Comparison of ENCODE assay signal across 8 cellular contexts in genomic region chr15:74844319-74845207, GRCh38. TPM values are rescaled to one million over a fixed set of nuclear protein-coding genes. Genes with fewer than 3 reads are reported as not detected.
DNase-seq lines count a peak whose midpoint lies in the region; ATAC-seq and TF ChIP-seq lines count a peak whose summit lies in the region.
"Had no signal": no experiment of that assay in that cellular context is flagged by ENCODE, and none has a peak within 500 bp of the region (broad histone marks: within the 10 kb centered on the region; RNA-seq: fewer than 3 reads in every experiment).

No MANE protein-coding gene starts in this region.

- peaks cover 42% of the 10 kb centered on the region for H3K36me3 Mint-ChIP-seq in endodermal cell (ENCODE audit: low read depth)

- DNase-seq in GM13977 (ENCODE audit: low spot score) (no peak), Panc1 (ENCODE audit: low read depth, low spot score) (no peak), endodermal cell (no peak), iPS-NIHi7 (ENCODE audit: extremely low spot score) (no peak), NCI-H1436 (lab: John Stamatoyannopoulos, UW) (no peak)
- DNase-seq: left cardiac atrium had no signal

- H3K4me3 ChIP-seq in Panc1 (ENCODE audit: low read depth in 2 of 2, low read length in 2 of 2) (no peak overlapping the region), endodermal cell (ENCODE audit: low read length) (no peak overlapping the region), skin epidermis (no peak overlapping the region)

- TF ChIP-seq CTCF in GM13977 (IDR thresholded peaks at IDR 0.05; ENCODE audit: extremely low read depth, insufficient read depth, missing control alignments) (peak; percentile 18), Panc1 (IDR thresholded peaks at IDR 0.05) (no peak), endodermal cell (conservative IDR thresholded peaks at IDR 0.05) (no peak)

- no TSS peak for BruUV-seq in Panc1 (replicated peaks; lab: Mats Ljungman, UMichigan)

- 86 to 88% methylated on average over 6 to 11 of the region's 12 CpGs for WGBS in endodermal cell (ENCODE audit: insufficient coverage in 1 of 2, insufficient read length in 1 of 2), 2 experiments

- no peak overlapping the region for H3K9ac ChIP-seq in endodermal cell (ENCODE audit: extremely low read depth, low read length, poor library complexity, severe bottlenecking)

- H3K27me3 ChIP-seq in Panc1 (ENCODE audit: control insufficient read depth, insufficient read depth, low read length), result no peaks in the 10 kb centered on the region
- no peaks in the 10 kb centered on the region for H3K27me3 ChIP-seq in endodermal cell (ENCODE audit: control insufficient read depth, insufficient read depth, low read length, poor library complexity, severe bottlenecking)

- H3K4me3 Mint-ChIP-seq in endodermal cell, result peak overlapping the region; percentile 85

- no peaks in the 10 kb centered on the region for H3K9me3 ChIP-seq in Panc1 (ENCODE audit: control insufficient read depth, insufficient read depth, low read depth, low read length)
- H3K9me3 ChIP-seq in endodermal cell (ENCODE audit: control insufficient read depth, low read length), result no peaks in the 10 kb centered on the region

- H3K36me3 ChIP-seq in Panc1 (ENCODE audit: control insufficient read depth, insufficient read depth, low read length) (no peaks in the 10 kb centered on the region), endodermal cell (ENCODE audit: control insufficient read depth, insufficient read depth, low read length) (peaks cover 16% of the 10 kb centered on the region)

- H3K27ac Mint-ChIP-seq in endodermal cell, result peak overlapping the region; percentile 17

- intact Hi-C loops in Panc1 (cut with micrococcal nuclease; ENCODE audit: unreplicated experiment), result no loop called here

- H3K4me1 ChIP-seq in Panc1 (ENCODE audit: control insufficient read depth, insufficient read depth, low read length) (peaks cover 19% of the 10 kb centered on the region), endodermal cell (ENCODE audit: control insufficient read depth, insufficient read depth, low read length) (no peaks in the 10 kb centered on the region)

- in situ Hi-C loops in GM13977 (cut with MboI; ENCODE audit: low pct_unique_long_range_greater_than_20kb, low sequenced_read_pairs, unreplicated experiment), result no loop called here
- in situ Hi-C loops in Panc1 (cut with HindIII; ENCODE audit: low pct_unique_long_range_greater_than_20kb, low sequenced_read_pairs), result no loop called here

- no peak for ATAC-seq in Panc1
- ATAC-seq in activated CD4-positive, CD25-positive, alpha-beta regulatory T cell treated with anti-CD3 and anti-CD28 coated beads, Interleukin-2, amount 50 U/mL, for 24 hours, result no peak

- H3K27ac ChIP-seq in Panc1 (ENCODE audit: low read length) (peak overlapping the region; percentile 40), endodermal cell (ENCODE audit: low read depth, low read length) (peak overlapping the region; percentile 8), skin epidermis (peak overlapping the region in 20 of 21 experiments; percentile 22 to 96 (median 88))

- POLR2A ChIA-PET in Panc1 (lab: Charles Lee), result interaction anchor here (0.7 kb wide), 1 partner anchor 25 kb away, joined by 3 read pairs; no protein-coding TSS in a partner anchor

- CTCF ChIA-PET in Panc1 (lab: Charles Lee), result interaction anchor here (0.6 to 1.0 kb wide), 3 partner anchors 9 to 27 kb away, joined by 3 to 6 read pairs (median 3); no protein-coding TSS in a partner anchor

- no peaks in the 10 kb centered on the region for H3K27me3 Mint-ChIP-seq in endodermal cell (ENCODE audit: insufficient read depth)

- peaks cover 23% of the 10 kb centered on the region for H3K4me1 Mint-ChIP-seq in endodermal cell

- H3K9me3 Mint-ChIP-seq in endodermal cell, result no peaks in the 10 kb centered on the region

RNA-seq across cellular contexts. Expression of gene ULK3, which starts 1.6 kb away (rescaled TPM):
- 73.3 TPM for total RNA-seq in Panc1 (2021; ENCODE audit: unreplicated experiment)
- 55.5 TPM for polyA plus RNA-seq in Panc1 (2012; ENCODE audit: insufficient read length)
- 10 to 100 TPM; 33.9 to 36.2 TPM for total RNA-seq in endodermal cell
- 49.9 TPM for polyA plus RNA-seq in endodermal cell (2013, experiment 1 of 2)
- 32.5 TPM for polyA plus RNA-seq in endodermal cell (2013, experiment 2 of 2)

RNA-seq across cellular contexts. Expression of gene CPLX3, which starts 18.1 kb away (rescaled TPM):
- not detected for total RNA-seq in Panc1 (2021; ENCODE audit: unreplicated experiment)
- polyA plus RNA-seq in Panc1 (2012; ENCODE audit: insufficient read length), result not detected
- not detected for total RNA-seq in endodermal cell
- polyA plus RNA-seq in endodermal cell (2013, experiment 1 of 2), result 0.25 TPM
- 0.17 TPM for polyA plus RNA-seq in endodermal cell (2013, experiment 2 of 2)

RNA-seq across cellular contexts. Expression of gene SCAMP2, which starts 28.6 kb away (rescaled TPM):
- total RNA-seq in Panc1 (2021; ENCODE audit: unreplicated experiment) (121 TPM), endodermal cell (10 to 100 TPM; 47.5 to 50.9 TPM)
- 162 TPM for polyA plus RNA-seq in Panc1 (2012; ENCODE audit: insufficient read length)
- polyA plus RNA-seq in endodermal cell (2013, experiment 1 of 2), result 33.0 TPM
- polyA plus RNA-seq in endodermal cell (2013, experiment 2 of 2), result 32.1 TPM

RNA-seq across cellular contexts. Expression of gene LMAN1L, which starts 31.9 kb away (rescaled TPM):
- not detected for total RNA-seq in Panc1 (2021; ENCODE audit: unreplicated experiment)
- polyA plus RNA-seq in Panc1 (2012; ENCODE audit: insufficient read length), result not detected
- not detected for total RNA-seq in endodermal cell
- polyA plus RNA-seq in endodermal cell (2013, experiment 1 of 2), result not detected
- polyA plus RNA-seq in endodermal cell (2013, experiment 2 of 2), result not detected

RNA-seq across cellular contexts. Expression of gene MPI, which starts 45.3 kb away (rescaled TPM):
- 45.8 TPM for total RNA-seq in Panc1 (2021; ENCODE audit: unreplicated experiment)
- polyA plus RNA-seq in Panc1 (2012; ENCODE audit: insufficient read length), result 80.7 TPM
- 10 to 100 TPM; 50.3 to 59.2 TPM for total RNA-seq in endodermal cell
- polyA plus RNA-seq in endodermal cell (2013, experiment 1 of 2), result 52.8 TPM
- polyA plus RNA-seq in endodermal cell (2013, experiment 2 of 2), result 41.9 TPM

Comparison
In these comparisons a context has a peak if more than half of its experiments do, and no peak if none do; other contexts are left out.
1. H3K27ac ChIP-seq: peak in every context shown above with its lines; median percentile 88 in skin epidermis; 40 in Panc1; 8 in endodermal cell.